In genomic region chr14:105420976-105421674, GRCh38 we compare ENCODE assay signal across 1 cellular context.
TF ChIP-seq lines count a peak whose summit lies in the region.

No MANE protein-coding gene starts in this region.

TF ChIP-seq in WTC11, 78 proteins besides CTCF, POLR2A, EP300 and RAD21 (continued from another document):
- TF ChIP-seq PREB (CRISPR knock-in tag; IDR thresholded peaks at IDR 0.05; ENCODE audit: borderline replicate concordance) (no peak), ARID4B (CRISPR knock-in tag; IDR thresholded peaks at IDR 0.05; ENCODE audit: borderline replicate concordance) (no peak)
TF ChIP-seq in WTC11: peak in this region for 2.
